In the genomic region with DNA sequence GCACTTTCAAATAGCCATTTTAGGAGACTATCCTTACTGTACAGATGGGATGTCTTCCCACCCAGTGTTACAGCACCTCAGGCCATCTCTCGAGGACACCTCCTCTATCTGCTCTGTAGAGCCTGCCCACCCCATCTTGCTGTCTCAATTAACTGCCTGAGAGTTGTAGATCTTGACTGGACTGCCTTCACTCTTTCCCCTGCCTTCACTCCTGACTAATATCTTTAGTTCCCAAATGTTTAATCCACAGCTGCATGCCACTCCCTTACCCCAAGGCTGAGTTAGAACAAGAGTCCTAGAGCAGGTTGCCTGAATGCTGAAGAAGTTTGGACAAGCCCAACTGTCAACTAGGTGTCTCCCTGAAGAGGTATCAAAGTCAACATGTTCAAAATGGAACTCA, we compare ENCODE assay signal across 26 cellular contexts. TPM values are rescaled to one million over a fixed set of nuclear protein-coding genes. Genes with fewer than 3 reads are reported as not detected.
"Had no signal": no experiment of that assay in that cellular context is flagged by ENCODE, and none has a peak within 500 bp of the region (broad histone marks: within the 10 kb centered on the region; RNA-seq: fewer than 3 reads in every experiment).

No MANE protein-coding gene starts in this region.

- H3K36me3 ChIP-seq: SJSA1 had no signal

- H3K4me1 ChIP-seq: SJSA1 had no signal

- H3K9me3 ChIP-seq: SJSA1 had no signal

- DNase-seq: KBM-7, MV-4-11, NCI-H1048, NCI-H1105, NCI-H1417 treated with DMSO at 0.1 percent for 48 hours, NCI-H146, NCI-H1694 treated with DMSO at 0.1 percent for 48 hours, NCI-H1930, NCI-H2081, NCI-H2107, NCI-H226, NCI-H446, NCI-H510A, NCI-H524 treated with DMSO at 0.1 percent for 48 hours, NCI-H69, NCI-H774, Right ventricle myocardium superior, RPMI8226, SIG-M5 had no signal

- H3K4me3 ChIP-seq: SJSA1, SK-N-MC had no signal

- H3K27me3 ChIP-seq: SJSA1 had no signal

- H3K27ac ChIP-seq: HL-60, SJSA1, SK-N-MC had no signal

- FAIRE-seq: HTR-8/SVneo, RCC 7860 had no signal

RNA-seq across cellular contexts. Expression of a gene that starts 1.3 kb away (rescaled TPM):
- total RNA-seq: LHCN-M2, MCF 10A, Right ventricle myocardium superior, SJSA1 had no signal
